ENCODE assay signal across 8 cellular contexts in genomic region chr3:129120254-129121004, GRCh38. TPM values are rescaled to one million over a fixed set of nuclear protein-coding genes. Genes with fewer than 3 reads are reported as not detected.
DNase-seq lines count a peak whose midpoint lies in the region; ATAC-seq, FAIRE-seq and TF ChIP-seq lines count a peak whose summit lies in the region.

No MANE protein-coding gene starts in this region.

- CTCF ChIA-PET in endothelial cell of umbilical vein (lab: Charles Lee), result interaction anchor here (0.9 to 4.5 kb wide), 5 partner anchors 42 to 149 kb away, joined by 4 to 79 read pairs (median 9); no protein-coding TSS in a partner anchor

- intact Hi-C loops in endothelial cell of umbilical vein (cut with micrococcal nuclease), result loop anchor here (1.0 to 2.0 kb wide), 3 partner anchors 62 to 124 kb away; partner anchors contain the start of gene CNBP

- peaks cover 9% of the 10 kb centered on the region for H3K36me3 Mint-ChIP-seq in mesothelial cell of epicardium

- ATAC-seq in HG02870 (IDR thresholded peaks at IDR 0.05; ENCODE audit: unreplicated experiment), result peak; percentile 71

- no peaks in the 10 kb centered on the region for H3K9me3 Mint-ChIP-seq in mesothelial cell of epicardium

- H3K4me2 ChIP-seq in endothelial cell of umbilical vein (ENCODE audit: insufficient read depth, low read length), result peak overlapping the region; percentile 98

- no peaks in the 10 kb centered on the region for H3K9me1 ChIP-seq in endothelial cell of umbilical vein (replicated peaks; ENCODE audit: control insufficient read depth, extremely low read depth, insufficient read depth, low read length)

- peak overlapping the region; percentile 95 for H3K27ac Mint-ChIP-seq in mesothelial cell of epicardium

- FAIRE-seq in endothelial cell of umbilical vein (lab: Jason Lieb, UNC), result peak; percentile 90

- BruUV-seq in endothelial cell of umbilical vein (replicated peaks; lab: Mats Ljungman, UMichigan), result TSS peak; percentile 13

- no peaks in the 10 kb centered on the region for H4K20me1 ChIP-seq in endothelial cell of umbilical vein (replicated peaks; ENCODE audit: control insufficient read depth, extremely low read depth, insufficient read depth, low read length)

- peaks cover 29% of the 10 kb centered on the region for H3K79me2 ChIP-seq in endothelial cell of umbilical vein (ENCODE audit: control insufficient read depth, insufficient read depth, low read length)

- peak; percentile 79 for TF ChIP-seq POLR2A in endothelial cell of umbilical vein (IDR thresholded peaks at IDR 0.05; ENCODE audit: low read depth, low read length)

- peak overlapping the region; percentile 66 for H3K27ac ChIP-seq in endothelial cell of umbilical vein (ENCODE audit: insufficient read depth, low read depth, low read length)

- DNase-seq in NCI-H2171 treated with DMSO at 0.1 percent for 48 hours (lab: John Stamatoyannopoulos, UW) (peak; percentile 19), NCI-H2171 (lab: John Stamatoyannopoulos, UW) (no peak), NK-92 (lab: John Stamatoyannopoulos, UW; ENCODE audit: unreplicated experiment) (peak; percentile 50), endothelial cell of umbilical vein (ENCODE audit: low read depth, low spot score) (peak; percentile 87), mesothelial cell of epicardium (ENCODE audit: low spot score in 2 of 2, unreplicated experiment in 2 of 2) (peak; percentile 55 to 79)
- DNase-seq in activated CD8-positive, alpha-beta memory T cell treated with anti-CD3 and anti-CD28 coated beads, Interleukin-2, amount 50 U/mL, for 1 hour (ENCODE audit: extremely low read depth), result peak; percentile 71
- peak; percentile 85 to 89 for DNase-seq in stimulated activated CD8-positive, alpha-beta memory T cell treated with anti-CD3 and anti-CD28 coated beads, Interleukin-15, amount 100 ng/mL, for 48 hours (ENCODE audit: low read depth in 2 of 2)

- peak in 1 of 2 donors; percentile 22 for TF ChIP-seq CTCF in endothelial cell of umbilical vein (IDR thresholded peaks at IDR 0.05; ENCODE audit: extremely low read depth in 1 of 2, insufficient read depth in 1 of 2, low read depth in 1 of 2, low read length in 2 of 2)
- no peak for TF ChIP-seq CTCF in mesothelial cell of epicardium (IDR thresholded peaks at IDR 0.05; ENCODE audit: unreplicated experiment)

- peaks cover 27% of the 10 kb centered on the region for H3K4me1 ChIP-seq in endothelial cell of umbilical vein (ENCODE audit: control insufficient read depth, extremely low read depth, insufficient read depth, low read length)

- peaks cover 0 to 2% of the 10 kb centered on the region in 2 experiments for H3K36me3 ChIP-seq in endothelial cell of umbilical vein (ENCODE audit: control insufficient read depth in 2 of 2, extremely low read depth in 1 of 2, insufficient read depth in 2 of 2, low read length in 2 of 2)

- dilution Hi-C loops in endothelial cell of umbilical vein (cut with MboI; ENCODE audit: extremely low pct_ligation_motif_present, low sequenced_read_pairs), result loop anchor here (25.0 kb wide), 1 partner anchor 208 kb away; no protein-coding TSS in a partner anchor

- H3K9ac ChIP-seq in endothelial cell of umbilical vein (replicated peaks; ENCODE audit: extremely low read depth, insufficient read depth, low read length), result peak overlapping the region; percentile 72

- H3K27me3 Mint-ChIP-seq in mesothelial cell of epicardium (ENCODE audit: low read depth), result no peaks in the 10 kb centered on the region

- H3K4me1 Mint-ChIP-seq in mesothelial cell of epicardium, result peaks cover 38% of the 10 kb centered on the region

- H3K9me3 ChIP-seq in endothelial cell of umbilical vein (replicated peaks; ENCODE audit: control insufficient read depth, insufficient read depth, low read length), result no peaks in the 10 kb centered on the region

- peak overlapping the region; percentile 88 for H3K4me3 Mint-ChIP-seq in mesothelial cell of epicardium

- no peaks in the 10 kb centered on the region for H3K27me3 ChIP-seq in endothelial cell of umbilical vein (ENCODE audit: control insufficient read depth in 2 of 2, insufficient read depth in 2 of 2, low read length in 2 of 2)

- POLR2A ChIA-PET in endothelial cell of umbilical vein (lab: Charles Lee), result interaction anchor here (0.6 kb wide), 2 partner anchors 158 to 629 kb away, joined by 4 to 6 read pairs; partner anchors contain the start of gene HMCES

- peak overlapping the region; percentile 61 for H2AFZ ChIP-seq in endothelial cell of umbilical vein (ENCODE audit: low read depth, low read length)

- peak overlapping the region; percentile 64 to 79 (median 66) for H3K4me3 ChIP-seq in endothelial cell of umbilical vein (replicated peaks in 1 of 3; ENCODE audit: insufficient read depth in 1 of 3, low read depth in 1 of 3, low read length in 3 of 3)

TF ChIP-seq in endothelial cell of umbilical vein, 7 proteins besides CTCF, POLR2A, EP300 and RAD21:
- TF ChIP-seq GATA2 (IDR thresholded peaks at IDR 0.05; ENCODE audit: insufficient read depth, insufficient read length, low read depth, low read length), result no peak
- TF ChIP-seq POLR2AphosphoS5 (IDR thresholded peaks at IDR 0.05; ENCODE audit: insufficient read depth, low read depth, low read length), result peak; percentile 61

RNA-seq across cellular contexts. Expression of gene RAB43, which starts 1.2 kb away (rescaled TPM):
- total RNA-seq in endothelial cell of umbilical vein (22.6 and 31.5 TPM in 2 replicates), mesothelial cell of epicardium (20.8 to 28.1 TPM (median 24.7 TPM) in 3 replicates)
- polyA plus RNA-seq in endothelial cell of umbilical vein, result 18.5 and 22.0 TPM in 2 replicates
- 16.5 and 19.7 TPM in 2 replicates for polyA plus RNA-seq in endothelial cell of umbilical vein (2011; cell fraction: cytosol; rRNA removed)
- 19.9 and 22.0 TPM in 2 replicates for polyA plus RNA-seq in endothelial cell of umbilical vein (2011; cell fraction: nucleus; rRNA removed)
- polyA plus RNA-seq in endothelial cell of umbilical vein (2012), result 14.1 and 17.5 TPM in 2 replicates
- polyA minus RNA-seq in endothelial cell of umbilical vein, result 19.1 and 19.7 TPM in 2 replicates
- 2.9 TPM for polyA minus RNA-seq in endothelial cell of umbilical vein (2011; cell fraction: cytosol; rRNA and poly(A)+ RNA removed)
- 8.6 and 9.8 TPM in 2 replicates for polyA minus RNA-seq in endothelial cell of umbilical vein (2011; cell fraction: nucleus; rRNA and poly(A)+ RNA removed)

RNA-seq across cellular contexts. Expression of gene ISY1, which starts 40.4 kb away (rescaled TPM):
- total RNA-seq in endothelial cell of umbilical vein (50.6 and 59.4 TPM in 2 replicates), mesothelial cell of epicardium (37.5 to 40.3 TPM (median 38.5 TPM) in 3 replicates)
- 50.7 and 65.1 TPM in 2 replicates for polyA plus RNA-seq in endothelial cell of umbilical vein
- 48.7 and 49.6 TPM in 2 replicates for polyA plus RNA-seq in endothelial cell of umbilical vein (2011; cell fraction: cytosol; rRNA removed)
- polyA plus RNA-seq in endothelial cell of umbilical vein (2011; cell fraction: nucleus; rRNA removed), result 16.5 and 18.1 TPM in 2 replicates
- polyA plus RNA-seq in endothelial cell of umbilical vein (2012), result 31.5 and 48.7 TPM in 2 replicates
- polyA minus RNA-seq in endothelial cell of umbilical vein, result 20.0 and 22.6 TPM in 2 replicates
- 25.5 TPM for polyA minus RNA-seq in endothelial cell of umbilical vein (2011; cell fraction: cytosol; rRNA and poly(A)+ RNA removed)
- polyA minus RNA-seq in endothelial cell of umbilical vein (2011; cell fraction: nucleus; rRNA and poly(A)+ RNA removed), result 7.5 and 12.3 TPM in 2 replicates

RNA-seq across cellular contexts. Expression of gene GP9, which starts 59.9 kb away (rescaled TPM):
- total RNA-seq in endothelial cell of umbilical vein (not detected in 2 replicates), mesothelial cell of epicardium (not detected in 3 replicates)
- polyA plus RNA-seq in endothelial cell of umbilical vein, result not detected in 2 replicates
- not detected in 2 replicates for polyA plus RNA-seq in endothelial cell of umbilical vein (2011; cell fraction: cytosol; rRNA removed)
- not detected in 2 replicates for polyA plus RNA-seq in endothelial cell of umbilical vein (2011; cell fraction: nucleus; rRNA removed)
- not detected in 2 replicates for polyA plus RNA-seq in endothelial cell of umbilical vein (2012)
- polyA minus RNA-seq in endothelial cell of umbilical vein, result not detected in 2 replicates
- not detected for polyA minus RNA-seq in endothelial cell of umbilical vein (2011; cell fraction: cytosol; rRNA and poly(A)+ RNA removed)
- polyA minus RNA-seq in endothelial cell of umbilical vein (2011; cell fraction: nucleus; rRNA and poly(A)+ RNA removed), result not detected in 2 replicates
